Comparison of ENCODE assay signal across 1 cellular context in the genomic region with DNA sequence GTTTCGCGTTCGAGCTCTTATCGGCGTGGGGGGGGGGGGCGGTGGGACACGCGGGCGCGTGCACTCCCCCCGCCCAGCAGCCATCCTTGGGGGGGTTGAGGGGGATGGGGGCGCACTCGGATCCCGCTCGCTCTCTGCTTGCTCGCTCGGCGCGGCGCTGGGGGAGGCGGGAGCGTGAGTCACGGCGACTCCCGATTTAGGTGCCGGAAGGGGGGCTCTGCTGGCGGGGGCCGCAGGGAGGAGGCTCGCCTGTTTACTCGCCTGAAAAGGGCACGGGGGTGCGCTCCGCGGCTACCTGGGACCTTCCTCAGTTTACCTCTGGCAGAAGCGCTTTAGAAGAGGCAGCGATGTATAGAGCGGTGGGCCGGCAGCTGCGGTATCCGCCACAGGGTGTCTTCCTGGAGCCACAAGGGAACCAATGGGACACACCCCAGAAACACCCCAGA.
TF ChIP-seq lines count a peak whose summit lies in the region.

No MANE protein-coding gene starts in this region.

TF ChIP-seq in GM23338, 12 proteins besides CTCF, POLR2A, EP300 and RAD21 (continued from another document):
- TF ChIP-seq, protein P1, sequence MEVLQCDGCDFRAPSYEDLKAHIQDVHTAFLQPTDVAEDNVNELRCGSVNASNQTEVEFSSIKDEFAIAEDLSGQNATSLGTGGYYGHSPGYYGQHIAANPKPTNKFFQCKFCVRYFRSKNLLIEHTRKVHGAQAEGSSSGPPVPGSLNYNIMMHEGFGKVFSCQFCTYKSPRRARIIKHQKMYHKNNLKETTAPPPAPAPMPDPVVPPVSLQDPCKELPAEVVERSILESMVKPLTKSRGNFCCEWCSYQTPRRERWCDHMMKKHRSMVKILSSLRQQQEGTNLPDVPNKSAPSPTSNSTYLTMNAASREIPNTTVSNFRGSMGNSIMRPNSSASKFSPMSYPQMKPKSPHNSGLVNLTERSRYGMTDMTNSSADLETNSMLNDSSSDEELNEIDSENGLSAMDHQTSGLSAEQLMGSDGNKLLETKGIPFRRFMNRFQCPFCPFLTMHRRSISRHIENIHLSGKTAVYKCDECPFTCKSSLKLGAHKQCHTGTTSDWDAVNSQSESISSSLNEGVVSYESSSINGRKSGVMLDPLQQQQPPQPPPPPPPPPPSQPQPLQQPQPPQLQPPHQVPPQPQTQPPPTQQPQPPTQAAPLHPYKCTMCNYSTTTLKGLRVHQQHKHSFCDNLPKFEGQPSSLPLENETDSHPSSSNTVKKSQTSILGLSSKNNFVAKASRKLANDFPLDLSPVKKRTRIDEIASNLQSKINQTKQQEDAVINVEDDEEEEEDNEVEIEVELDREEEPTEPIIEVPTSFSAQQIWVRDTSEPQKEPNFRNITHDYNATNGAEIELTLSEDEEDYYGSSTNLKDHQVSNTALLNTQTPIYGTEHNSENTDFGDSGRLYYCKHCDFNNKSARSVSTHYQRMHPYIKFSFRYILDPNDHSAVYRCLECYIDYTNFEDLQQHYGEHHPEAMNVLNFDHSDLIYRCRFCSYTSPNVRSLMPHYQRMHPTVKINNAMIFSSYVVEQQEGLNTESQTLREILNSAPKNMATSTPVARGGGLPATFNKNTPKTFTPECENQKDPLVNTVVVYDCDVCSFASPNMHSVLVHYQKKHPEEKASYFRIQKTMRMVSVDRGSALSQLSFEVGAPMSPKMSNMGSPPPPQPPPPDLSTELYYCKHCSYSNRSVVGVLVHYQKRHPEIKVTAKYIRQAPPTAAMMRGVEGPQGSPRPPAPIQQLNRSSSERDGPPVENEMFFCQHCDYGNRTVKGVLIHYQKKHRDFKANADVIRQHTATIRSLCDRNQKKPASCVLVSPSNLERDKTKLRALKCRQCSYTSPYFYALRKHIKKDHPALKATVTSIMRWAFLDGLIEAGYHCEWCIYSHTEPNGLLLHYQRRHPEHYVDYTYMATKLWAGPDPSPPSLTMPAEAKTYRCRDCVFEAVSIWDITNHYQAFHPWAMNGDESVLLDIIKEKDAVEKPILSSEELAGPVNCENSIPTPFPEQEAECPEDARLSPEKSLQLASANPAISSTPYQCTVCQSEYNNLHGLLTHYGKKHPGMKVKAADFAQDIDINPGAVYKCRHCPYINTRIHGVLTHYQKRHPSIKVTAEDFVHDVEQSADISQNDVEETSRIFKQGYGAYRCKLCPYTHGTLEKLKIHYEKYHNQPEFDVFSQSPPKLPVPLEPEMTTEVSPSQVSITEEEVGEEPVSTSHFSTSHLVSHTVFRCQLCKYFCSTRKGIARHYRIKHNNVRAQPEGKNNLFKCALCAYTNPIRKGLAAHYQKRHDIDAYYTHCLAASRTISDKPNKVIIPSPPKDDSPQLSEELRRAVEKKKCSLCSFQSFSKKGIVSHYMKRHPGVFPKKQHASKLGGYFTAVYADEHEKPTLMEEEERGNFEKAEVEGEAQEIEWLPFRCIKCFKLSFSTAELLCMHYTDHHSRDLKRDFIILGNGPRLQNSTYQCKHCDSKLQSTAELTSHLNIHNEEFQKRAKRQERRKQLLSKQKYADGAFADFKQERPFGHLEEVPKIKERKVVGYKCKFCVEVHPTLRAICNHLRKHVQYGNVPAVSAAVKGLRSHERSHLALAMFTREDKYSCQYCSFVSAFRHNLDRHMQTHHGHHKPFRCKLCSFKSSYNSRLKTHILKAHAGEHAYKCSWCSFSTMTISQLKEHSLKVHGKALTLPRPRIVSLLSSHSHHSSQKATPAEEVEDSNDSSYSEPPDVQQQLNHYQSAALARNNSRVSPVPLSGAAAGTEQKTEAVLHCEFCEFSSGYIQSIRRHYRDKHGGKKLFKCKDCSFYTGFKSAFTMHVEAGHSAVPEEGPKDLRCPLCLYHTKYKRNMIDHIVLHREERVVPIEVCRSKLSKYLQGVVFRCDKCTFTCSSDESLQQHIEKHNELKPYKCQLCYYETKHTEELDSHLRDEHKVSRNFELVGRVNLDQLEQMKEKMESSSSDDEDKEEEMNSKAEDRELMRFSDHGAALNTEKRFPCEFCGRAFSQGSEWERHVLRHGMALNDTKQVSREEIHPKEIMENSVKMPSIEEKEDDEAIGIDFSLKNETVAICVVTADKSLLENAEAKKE (CRISPR knock-in tag; IDR thresholded peaks at IDR 0.05) = no peak
- no peak for TF ChIP-seq CREB1 (CRISPR knock-in tag; IDR thresholded peaks at IDR 0.05; ENCODE audit: low read depth)
